ENCODE assay signal across 18 cellular contexts in the genomic region with DNA sequence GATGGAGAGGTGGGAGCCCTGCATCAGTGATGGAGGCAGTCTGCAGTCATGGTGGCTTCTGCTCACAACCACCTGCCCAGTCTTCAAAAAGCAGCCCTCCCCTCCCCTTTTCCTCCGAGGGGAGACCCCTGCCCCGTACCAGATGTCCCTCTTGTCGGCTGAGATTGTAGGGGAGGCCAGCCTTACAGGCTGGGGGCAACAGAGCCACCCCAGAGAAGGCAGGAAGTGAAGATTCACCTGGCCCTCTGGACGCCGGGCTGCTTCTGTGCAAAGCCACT. TPM values are rescaled to one million over a fixed set of nuclear protein-coding genes. Genes with fewer than 3 reads are reported as not detected.
DNase-seq lines count a peak whose midpoint lies in the region; ATAC-seq, FAIRE-seq and TF ChIP-seq lines count a peak whose summit lies in the region.
"Had no signal": no experiment of that assay in that cellular context is flagged by ENCODE, and none has a peak within 500 bp of the region (broad histone marks: within the 10 kb centered on the region; RNA-seq: fewer than 3 reads in every experiment).

No MANE protein-coding gene starts in this region.

- ATAC-seq in GM18867 (IDR thresholded peaks at IDR 0.05; ENCODE audit: unreplicated experiment) = no peak
- ATAC-seq in HG03159 (IDR thresholded peaks at IDR 0.05; ENCODE audit: unreplicated experiment) = no peak
- ATAC-seq: HepG2 had no signal

- no peak for TF ChIP-seq CTCF in osteocyte (IDR thresholded peaks at IDR 0.05)

- POLR2A ChIA-PET in activated CD4-positive, alpha-beta memory T cell treated with anti-CD3 and anti-CD28 coated beads, Interleukin-2, amount 10 ng/mL, durations not matched to agents 7 days and 5 days (lab: Charles Lee) = interaction anchor here (9.3 kb wide), 1 partner anchor 35 kb away, joined by 120 read pairs; the partner anchor contains the start of genes LIME1 and SLC2A4RG

- peaks cover 44% of the 10 kb centered on the region for H3K4me1 Mint-ChIP-seq in activated CD4-positive, alpha-beta memory T cell treated with anti-CD3 and anti-CD28 coated beads, Interleukin-2, amount 10 ng/mL, durations not matched to agents 7 days and 5 days
- peaks cover 28% of the 10 kb centered on the region for H3K4me1 Mint-ChIP-seq in osteocyte (ENCODE audit: unreplicated experiment)

- no peak overlapping the region for H3K4me3 Mint-ChIP-seq in activated CD4-positive, alpha-beta memory T cell treated with anti-CD3 and anti-CD28 coated beads, Interleukin-2, amount 10 ng/mL, durations not matched to agents 7 days and 5 days
- no peak overlapping the region for H3K4me3 Mint-ChIP-seq in osteocyte (ENCODE audit: unreplicated experiment)

- DNase-seq in activated CD8-positive, alpha-beta memory T cell treated with anti-CD3 and anti-CD28 coated beads for 24 hours = peak; percentile 55
- DNase-seq in activated CD8-positive, alpha-beta memory T cell treated with anti-CD3 and anti-CD28 coated beads, Interleukin-2, amount 50 U/mL, for 4 hours = no peak
- DNase-seq in GM12892 (ENCODE audit: insufficient read length) (peak; percentile 8), osteocyte (ENCODE audit: extremely low spot score, unreplicated experiment) (no peak), NCI-H774 (lab: John Stamatoyannopoulos, UW) (no peak)
- no peak for DNase-seq in activated CD4-positive, alpha-beta memory T cell treated with anti-CD3 and anti-CD28 coated beads, Interleukin-2, amount 10 ng/mL, durations not matched to agents 7 days and 5 days
- DNase-seq: C1 segment of cervical spinal cord, COR-L47, DMS79, GDM1, MG63, NCI-H1105, NCI-H187, NCI-H446, SIG-M5 had no signal

- no peak for FAIRE-seq in GM12892 (lab: Jason Lieb, UNC)
- FAIRE-seq: HepG2 had no signal

- no peaks in the 10 kb centered on the region for H3K27me3 Mint-ChIP-seq in activated CD4-positive, alpha-beta memory T cell treated with anti-CD3 and anti-CD28 coated beads, Interleukin-2, amount 10 ng/mL, durations not matched to agents 7 days and 5 days
- H3K27me3 Mint-ChIP-seq in osteocyte (ENCODE audit: unreplicated experiment) = no peaks in the 10 kb centered on the region

- H3K9me3 Mint-ChIP-seq in activated CD4-positive, alpha-beta memory T cell treated with anti-CD3 and anti-CD28 coated beads, Interleukin-2, amount 10 ng/mL, durations not matched to agents 7 days and 5 days = no peaks in the 10 kb centered on the region
- H3K9me3 Mint-ChIP-seq in osteocyte (ENCODE audit: unreplicated experiment) = no peaks in the 10 kb centered on the region

- CTCF ChIA-PET in activated CD4-positive, alpha-beta memory T cell treated with anti-CD3 and anti-CD28 coated beads, Interleukin-2, amount 10 ng/mL, durations not matched to agents 7 days and 5 days (lab: Charles Lee) = interaction anchor here (1.2 kb wide), 1 partner anchor 164 kb away, joined by 3 read pairs; the partner anchor contains the start of gene PTK6

- peaks cover 13% of the 10 kb centered on the region for H3K36me3 Mint-ChIP-seq in activated CD4-positive, alpha-beta memory T cell treated with anti-CD3 and anti-CD28 coated beads, Interleukin-2, amount 10 ng/mL, durations not matched to agents 7 days and 5 days (ENCODE audit: low read depth)
- peaks cover 5% of the 10 kb centered on the region for H3K36me3 Mint-ChIP-seq in osteocyte (ENCODE audit: unreplicated experiment)

- TF ChIP-seq POLR2A in GM12892 (IDR thresholded peaks at IDR 0.05; ENCODE audit: low read depth, low read length) = no peak

- peak overlapping the region; percentile 44 for H3K27ac Mint-ChIP-seq in activated CD4-positive, alpha-beta memory T cell treated with anti-CD3 and anti-CD28 coated beads, Interleukin-2, amount 10 ng/mL, durations not matched to agents 7 days and 5 days
- peak overlapping the region; percentile 44 for H3K27ac Mint-ChIP-seq in osteocyte (ENCODE audit: unreplicated experiment)

RNA-seq across cellular contexts. Expression of gene TNFRSF6B, which starts 4.5 kb away (rescaled TPM):
- polyA plus RNA-seq in GM12892 (2012; ENCODE audit: missing spikeins) = not detected
- total RNA-seq in activated CD4-positive, alpha-beta memory T cell treated with anti-CD3 and anti-CD28 coated beads, Interleukin-2, amount 10 ng/mL, durations not matched to agents 7 days and 5 days = not detected
- 0.84 and 2.3 TPM in 2 replicates for total RNA-seq in osteocyte
- total RNA-seq: HepG2 had no signal

RNA-seq across cellular contexts. Expression of gene ARFRP1, which starts 6.8 kb away (rescaled TPM):
- 14.8 TPM for polyA plus RNA-seq in GM12892 (2012; ENCODE audit: missing spikeins)
- 10 to 100 TPM; 52.9 to 53.4 TPM for total RNA-seq in activated CD4-positive, alpha-beta memory T cell treated with anti-CD3 and anti-CD28 coated beads, Interleukin-2, amount 10 ng/mL, durations not matched to agents 7 days and 5 days
- total RNA-seq in osteocyte = 46.1 and 46.7 TPM in 2 replicates

RNA-seq across cellular contexts. Expression of gene ZGPAT, which starts 6.8 kb away (rescaled TPM):
- polyA plus RNA-seq in GM12892 (2012; ENCODE audit: missing spikeins) = 8.6 TPM
- total RNA-seq in activated CD4-positive, alpha-beta memory T cell treated with anti-CD3 and anti-CD28 coated beads, Interleukin-2, amount 10 ng/mL, durations not matched to agents 7 days and 5 days = 10 to 100 TPM; 41.6 to 42.8 TPM
- 24.3 and 28.0 TPM in 2 replicates for total RNA-seq in osteocyte

RNA-seq across cellular contexts. Expression of gene LIME1, which starts 35.5 kb away (rescaled TPM):
- polyA plus RNA-seq in GM12892 (2012; ENCODE audit: missing spikeins) = 0.47 TPM
- 100 to 1,000 TPM; 181 to 186 TPM for total RNA-seq in activated CD4-positive, alpha-beta memory T cell treated with anti-CD3 and anti-CD28 coated beads, Interleukin-2, amount 10 ng/mL, durations not matched to agents 7 days and 5 days
- total RNA-seq in osteocyte = 9.4 and 12.5 TPM in 2 replicates

RNA-seq across cellular contexts. Expression of gene SLC2A4RG, which starts 38.6 kb away (rescaled TPM):
- polyA plus RNA-seq in GM12892 (2012; ENCODE audit: missing spikeins) = 8.6 TPM
- total RNA-seq in activated CD4-positive, alpha-beta memory T cell treated with anti-CD3 and anti-CD28 coated beads, Interleukin-2, amount 10 ng/mL, durations not matched to agents 7 days and 5 days = 10 to 100 TPM; 88.3 to 90.4 TPM
- 74.8 and 80.7 TPM in 2 replicates for total RNA-seq in osteocyte

Comparison
In these comparisons a context has a peak if more than half of its experiments do, and no peak if none do; other contexts are left out.
1. DNase-seq: peak in activated CD8-positive, alpha-beta memory T cell treated with anti-CD3 and anti-CD28 coated beads for 24 hours (single experiment) and GM12892 (single experiment); none in activated CD8-positive, alpha-beta memory T cell treated with anti-CD3 and anti-CD28 coated beads, Interleukin-2, amount 50 U/mL, for 4 hours (single experiment), activated CD4-positive, alpha-beta memory T cell treated with anti-CD3 and anti-CD28 coated beads, Interleukin-2, amount 10 ng/mL, durations not matched to agents 7 days and 5 days (single experiment), osteocyte (single experiment) and NCI-H774 (single experiment).